In genomic region chr18:57844319-57844718, GRCh38 we compare ENCODE assay signal across 1 cellular context.
TF ChIP-seq lines count a peak whose summit lies in the region.

No MANE protein-coding gene starts in this region.

TF ChIP-seq in IMR-90, 13 proteins besides CTCF, POLR2A, EP300 and RAD21 (continued from another document):
- no peak for TF ChIP-seq MAFK (IDR thresholded peaks at IDR 0.05; ENCODE audit: low read depth, low read length)
- no peak for TF ChIP-seq CHD1 (IDR thresholded peaks at IDR 0.05; ENCODE audit: low read depth, low read length)
- no peak for TF ChIP-seq RFX5 (IDR thresholded peaks at IDR 0.05; ENCODE audit: low read depth, low read length)
- TF ChIP-seq SMC3 (IDR thresholded peaks at IDR 0.05; ENCODE audit: low read depth, low read length): no peak
- TF ChIP-seq ELK1 (IDR thresholded peaks at IDR 0.05; ENCODE audit: borderline replicate concordance, low read depth, low read length): no peak
- TF ChIP-seq MXI1 (IDR thresholded peaks at IDR 0.05; ENCODE audit: borderline replicate concordance, low read depth, low read length): no peak
- TF ChIP-seq CEBPB (IDR thresholded peaks at IDR 0.05; ENCODE audit: low read depth, low read length): no peak
- no peak for TF ChIP-seq RCOR1 (IDR thresholded peaks at IDR 0.05; ENCODE audit: insufficient replicate concordance, low read length)
- no peak for TF ChIP-seq MAZ (IDR thresholded peaks at IDR 0.05; ENCODE audit: borderline replicate concordance, low read depth, low read length)
- TF ChIP-seq FOS (IDR thresholded peaks at IDR 0.05; ENCODE audit: low read depth, low read length): no peak
